In the genomic region with DNA sequence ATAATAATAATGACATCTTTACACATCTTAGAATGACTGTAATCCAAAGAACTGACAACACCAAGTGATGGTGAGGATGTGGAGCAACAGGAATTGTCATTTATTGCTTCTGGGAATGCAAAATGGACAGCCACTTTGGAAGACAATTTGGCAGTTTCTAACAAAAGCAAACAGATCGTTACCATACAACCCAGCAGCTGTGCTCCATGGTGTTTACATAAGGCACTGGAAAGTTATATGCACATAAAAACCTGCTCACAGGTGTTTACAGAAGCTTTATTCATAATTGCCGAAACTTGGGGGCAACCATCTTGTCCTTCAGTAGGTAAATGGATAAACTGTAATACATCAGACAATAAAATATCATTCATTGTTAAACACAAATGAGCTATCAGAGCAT, we compare ENCODE assay signal across 25 cellular contexts. TPM values are rescaled to one million over a fixed set of nuclear protein-coding genes. Genes with fewer than 3 reads are reported as not detected.
A peak's percentile ranks its signal among the peaks of the same experiment; 100 is the strongest.
DNase-seq lines count a peak whose midpoint lies in the region; ATAC-seq and TF ChIP-seq lines count a peak whose summit lies in the region.
"Had no signal": no experiment of that assay in that cellular context is flagged by ENCODE, and none has a peak within 500 bp of the region (broad histone marks: within the 10 kb centered on the region; RNA-seq: fewer than 3 reads in every experiment).

No MANE protein-coding gene starts in this region.

- POLR2A ChIA-PET in A673 (lab: Charles Lee; ENCODE audit: low non-redundant PET), result no interaction called here

- peaks cover 23% of the 10 kb centered on the region for H3K36me3 Mint-ChIP-seq in nephron progenitor cell (ENCODE audit: low read depth)
- H3K36me3 Mint-ChIP-seq in natural killer cell treated with Interleukin-12 subunit alpha and Interleukin-12 subunit beta and Interleukin-15 and Interleukin-18, amount 100 ng/mL, for 72 hours, result peaks cover 5% of the 10 kb centered on the region

- peaks cover 0 to 3% (median 0%) of the 10 kb centered on the region in 4 donors for H3K4me1 ChIP-seq in liver (ENCODE audit: control insufficient read depth in 4 of 4, insufficient read depth in 4 of 4, low read length in 3 of 4)
- H3K4me1 ChIP-seq in A673 (ENCODE audit: insufficient read depth, low read length, poor library complexity, severe bottlenecking), result no peaks in the 10 kb centered on the region

- no peaks in the 10 kb centered on the region for H3K36me3 ChIP-seq in liver (ENCODE audit: control insufficient read depth in 4 of 4, insufficient read depth in 3 of 4, low read depth in 1 of 4, low read length in 3 of 4)
- no peaks in the 10 kb centered on the region for H3K36me3 ChIP-seq in A673 (ENCODE audit: insufficient read depth, low read length, poor library complexity, severe bottlenecking)

- intact Hi-C loops in A673 (cut with micrococcal nuclease; ENCODE audit: unreplicated experiment), result no loop called here

- TF ChIP-seq CTCF in liver (IDR thresholded peaks at IDR 0.05; ENCODE audit: low read depth, low read length, missing input control) (no peak), nephron progenitor cell (IDR thresholded peaks at IDR 0.05) (no peak), A673 (conservative IDR thresholded peaks at IDR 0.05; ENCODE audit: low read depth, low read length) (no peak)

- CTCF ChIA-PET in A673 (lab: Charles Lee), result no interaction called here

- no peak overlapping the region for H3K27ac ChIP-seq in liver (ENCODE audit: low read depth in 1 of 2, low read length in 2 of 2)
- H3K27ac ChIP-seq in A673 (ENCODE audit: low read depth, low read length, poor library complexity, severe bottlenecking), result no peak overlapping the region
- H3K27ac ChIP-seq: dorsolateral prefrontal cortex had no signal

- H3K27ac Mint-ChIP-seq in nephron progenitor cell, result no peak overlapping the region
- H3K27ac Mint-ChIP-seq in natural killer cell treated with Interleukin-12 subunit alpha and Interleukin-12 subunit beta and Interleukin-15 and Interleukin-18, amount 100 ng/mL, for 72 hours, result no peak overlapping the region
- H3K27ac Mint-ChIP-seq: activated CD8-positive, alpha-beta T cell treated with anti-CD3 and anti-CD28 coated beads for 36 hours; CD14-positive monocyte; stimulated activated memory B cell treated with anti-CD40 and anti-IgM and Interleukin-4, amounts not matched to agents 10 μg/mL and 1 μg/mL and 100 μg/mL, for 72 hours had no signal

- no peaks in the 10 kb centered on the region for H3K9me3 ChIP-seq in liver (ENCODE audit: control insufficient read depth in 4 of 4, low read length in 3 of 4)
- no peaks in the 10 kb centered on the region for H3K9me3 ChIP-seq in A673 (ENCODE audit: low read depth, low read length, poor library complexity, severe bottlenecking)

- no peak for TF ChIP-seq RAD21 in liver (IDR thresholded peaks at IDR 0.05)

- no peak overlapping the region for H3K4me3 Mint-ChIP-seq in nephron progenitor cell
- H3K4me3 Mint-ChIP-seq in natural killer cell treated with Interleukin-12 subunit alpha and Interleukin-12 subunit beta and Interleukin-15 and Interleukin-18, amount 100 ng/mL, for 72 hours, result no peak overlapping the region
- H3K4me3 Mint-ChIP-seq: activated CD8-positive, alpha-beta T cell treated with anti-CD3 and anti-CD28 coated beads for 36 hours; CD14-positive monocyte; GM23338; stimulated activated memory B cell treated with anti-CD40 and anti-IgM and Interleukin-4, amounts not matched to agents 10 μg/mL and 1 μg/mL and 100 μg/mL, for 72 hours had no signal

- H3K4me3 ChIP-seq in liver (ENCODE audit: low read depth in 1 of 3, low read length in 3 of 3) (no peak overlapping the region), A673 (ENCODE audit: low read depth, low read length, poor library complexity, severe bottlenecking) (no peak overlapping the region)
- H3K4me3 ChIP-seq: dorsolateral prefrontal cortex, GM12878, GM23338 had no signal

- no peaks in the 10 kb centered on the region for H3K4me1 Mint-ChIP-seq in nephron progenitor cell
- H3K4me1 Mint-ChIP-seq in natural killer cell treated with Interleukin-12 subunit alpha and Interleukin-12 subunit beta and Interleukin-15 and Interleukin-18, amount 100 ng/mL, for 72 hours (ENCODE audit: low read depth in 2 of 2), result peaks cover 22 to 34% of the 10 kb centered on the region in 2 donors

- ATAC-seq in natural killer cell treated with Interleukin-12 subunit alpha and Interleukin-12 subunit beta and Interleukin-15 and Interleukin-18, amount 100 ng/mL, for 72 hours, result no peak
- no peak for ATAC-seq in GM18861 (IDR thresholded peaks at IDR 0.05; ENCODE audit: unreplicated experiment)
- ATAC-seq: activated CD4-positive, CD25-positive, alpha-beta regulatory T cell treated with anti-CD3 and anti-CD28 coated beads, Interleukin-2, amount 50 U/mL, for 24 hours; activated CD8-positive, alpha-beta T cell treated with anti-CD3 and anti-CD28 coated beads for 36 hours; GM12878; GM23338; right cardiac atrium; SK-N-SH treated with all-trans-retinoic acid at 6 μM for 48 hours; stimulated activated memory B cell treated with anti-CD40 and anti-IgM and Interleukin-4, amounts not matched to agents 10 μg/mL and 1 μg/mL and 100 μg/mL, for 72 hours had no signal

- WGBS in liver, result 35% methylated on average over 2 of the region's 2 CpGs

- no TSS peak for BruUV-seq in A673 (replicated peaks; lab: Mats Ljungman, UMichigan)

- peaks cover 3% of the 10 kb centered on the region for H3K27me3 Mint-ChIP-seq in nephron progenitor cell (ENCODE audit: low read depth, poor library complexity)
- H3K27me3 Mint-ChIP-seq in natural killer cell treated with Interleukin-12 subunit alpha and Interleukin-12 subunit beta and Interleukin-15 and Interleukin-18, amount 100 ng/mL, for 72 hours, result no peaks in the 10 kb centered on the region
- H3K27me3 Mint-ChIP-seq: activated CD8-positive, alpha-beta T cell treated with anti-CD3 and anti-CD28 coated beads for 36 hours; stimulated activated memory B cell treated with anti-CD40 and anti-IgM and Interleukin-4, amounts not matched to agents 10 μg/mL and 1 μg/mL and 100 μg/mL, for 72 hours had no signal

- H3K27me3 ChIP-seq in liver (ENCODE audit: control insufficient read depth in 4 of 4, insufficient read depth in 4 of 4, low read length in 3 of 4), result no peaks in the 10 kb centered on the region
- H3K27me3 ChIP-seq in A673 (replicated peaks; ENCODE audit: insufficient read depth, low read depth, low read length, poor library complexity), result no peaks in the 10 kb centered on the region
- H3K27me3 ChIP-seq: dorsolateral prefrontal cortex had no signal

- DNase-seq in DMS153 (lab: John Stamatoyannopoulos, UW), result peak; percentile 97
- DNase-seq in NCI-H146 treated with DMSO at 0.1 percent for 48 hours (lab: John Stamatoyannopoulos, UW; ENCODE audit: unreplicated experiment), result peak; percentile 56
- peak; percentile 6 for DNase-seq in NCI-H526 treated with DMSO at 0.1 percent for 48 hours (lab: John Stamatoyannopoulos, UW)
- DNase-seq in nephron progenitor cell, result no peak
- DNase-seq in natural killer cell treated with Interleukin-12 subunit alpha and Interleukin-12 subunit beta and Interleukin-15 and Interleukin-18, amount 100 ng/mL, for 72 hours (ENCODE audit: low spot score), result no peak
- no peak for DNase-seq in A673 (ENCODE audit: low spot score)
- DNase-seq: activated CD8-positive, alpha-beta T cell treated with anti-CD3 and anti-CD28 coated beads for 36 hours; activated naive CD4-positive, alpha-beta T cell; activated T-cell treated with anti-CD3 and anti-CD28 coated beads, Interleukin-2, amount 50 U/mL, for 1 hour; caudate nucleus; DMS79; dorsolateral prefrontal cortex; foreskin melanocyte; hypothalamus; NCI-H2171; right cardiac atrium; RPMI8226 had no signal

- peaks cover 10% of the 10 kb centered on the region for H3K9me3 Mint-ChIP-seq in nephron progenitor cell
- H3K9me3 Mint-ChIP-seq in natural killer cell treated with Interleukin-12 subunit alpha and Interleukin-12 subunit beta and Interleukin-15 and Interleukin-18, amount 100 ng/mL, for 72 hours, result no peaks in the 10 kb centered on the region
- H3K9me3 Mint-ChIP-seq: activated CD8-positive, alpha-beta T cell treated with anti-CD3 and anti-CD28 coated beads for 36 hours; CD14-positive monocyte; GM23338 had no signal

- no peak overlapping the region for H3K9ac ChIP-seq in liver (ENCODE audit: low read depth in 1 of 2, low read length in 2 of 2)

TF ChIP-seq in liver, 16 proteins besides CTCF, POLR2A, EP300 and RAD21:
- TF ChIP-seq FOXA2 (IDR thresholded peaks at IDR 0.05) (peak; percentile 81), YY1 (IDR thresholded peaks at IDR 0.05) (peak; percentile 35), RXRA (IDR thresholded peaks at IDR 0.05) (no peak), FOXA1 (IDR thresholded peaks at IDR 0.05) (peak; percentile 37), TAF1 (conservative IDR thresholded peaks at IDR 0.05) (no peak), NR2F2 (IDR thresholded peaks at IDR 0.05) (no peak)

RNA-seq across cellular contexts. Expression of a gene that starts 18.3 kb away (rescaled TPM):
- total RNA-seq in liver (10 to 100 TPM in 1 of 2 donors, 1 to 10 TPM in 1; 5.6 to 27.0 TPM), A673 (2021) (69.6 and 75.6 TPM in 2 replicates)
- polyA plus RNA-seq in liver, result 1 to 10 TPM; 7.0 to 7.4 TPM
- total RNA-seq in natural killer cell treated with Interleukin-12 subunit alpha and Interleukin-12 subunit beta and Interleukin-15 and Interleukin-18, amount 100 ng/mL, for 72 hours, result 10 to 100 TPM; 15.9 to 36.4 TPM

RNA-seq across cellular contexts. Expression of a gene that starts 59.3 kb away (rescaled TPM):
- total RNA-seq in liver, result 10 to 100 TPM; 10.9 to 17.4 TPM
- polyA plus RNA-seq in liver, result 1 to 10 TPM; 3.6 to 6.5 TPM
- 10 to 100 TPM; 24.2 to 28.1 TPM for total RNA-seq in natural killer cell treated with Interleukin-12 subunit alpha and Interleukin-12 subunit beta and Interleukin-15 and Interleukin-18, amount 100 ng/mL, for 72 hours
- 14.3 and 16.9 TPM in 2 replicates for total RNA-seq in A673 (2021)

Comparison
In these comparisons a context has a peak if more than half of its experiments do, and no peak if none do; other contexts are left out.
1. DNase-seq: peak in DMS153 (single experiment), NCI-H146 treated with DMSO at 0.1 percent for 48 hours (single experiment) and NCI-H526 treated with DMSO at 0.1 percent for 48 hours (single experiment); none in nephron progenitor cell (single experiment), natural killer cell treated with Interleukin-12 subunit alpha and Interleukin-12 subunit beta and Interleukin-15 and Interleukin-18, amount 100 ng/mL, for 72 hours (single experiment) and A673 (single experiment).